Comparison of ENCODE assay signal across 22 cellular contexts in genomic region chr12:10001141-10001778, GRCh38. TPM values are rescaled to one million over a fixed set of nuclear protein-coding genes. Genes with fewer than 3 reads are reported as not detected.
"Had no signal": no experiment of that assay in that cellular context is flagged by ENCODE, and none has a peak within 500 bp of the region (broad histone marks: within the 10 kb centered on the region; RNA-seq: fewer than 3 reads in every experiment).

No MANE protein-coding gene starts in this region.

- H3K4me1 ChIP-seq: breast epithelium, gastroesophageal sphincter, tibial nerve had no signal

- H3K27ac ChIP-seq: breast epithelium, coronary artery, gastroesophageal sphincter, heart right ventricle, tibial nerve had no signal

- DNase-seq: activated CD4-positive, alpha-beta T cell treated with anti-CD3 and anti-CD28 coated beads, Interleukin-2, amount 50 U/mL, for 4 hours; activated effector memory CD4-positive, alpha-beta T cell treated with anti-CD3 and anti-CD28 coated beads, Interleukin-2, amount 50 U/mL, for 16 hours; activated naive CD4-positive, alpha-beta T cell treated with anti-CD3 and anti-CD28 coated beads, Interleukin-2, amount 50 U/mL, for 16 hours; activated T-cell treated with anti-CD3 and anti-CD28 coated beads, Interleukin-2, amount 50 U/mL, for 72 hours; heart right ventricle; nephron progenitor cell; occipital lobe; retina; stimulated activated naive CD8-positive, alpha-beta T cell treated with anti-CD3 and anti-CD28 coated beads, Interleukin-15, Interleukin-2, amounts not matched to agents 100 U/mL and 50 U/mL, for 24 hours; substantia nigra had no signal

- ATAC-seq: activated T-cell treated with anti-CD3 and anti-CD28 coated beads, Interleukin-2, amount 50 U/mL, for 72 hours; gastroesophageal sphincter; heart right ventricle; stimulated activated naive CD8-positive, alpha-beta T cell treated with anti-CD3 and anti-CD28 coated beads, Interleukin-15, Interleukin-2, amounts not matched to agents 100 U/mL and 50 U/mL, for 24 hours had no signal

- H3K27me3 ChIP-seq: breast epithelium, gastroesophageal sphincter, heart right ventricle, tibial nerve had no signal

- H3K4me3 ChIP-seq: breast epithelium, coronary artery, gastroesophageal sphincter, heart right ventricle, tibial nerve had no signal

- H3K36me3 ChIP-seq: breast epithelium, gastroesophageal sphincter, heart right ventricle, tibial nerve had no signal

- H3K9me3 ChIP-seq: gastroesophageal sphincter had no signal

RNA-seq across cellular contexts. Expression of gene CLEC1B, which starts 2.3 kb away (rescaled TPM):
- total RNA-seq: activated CD8-positive, alpha-beta memory T cell treated with anti-CD3 and anti-CD28 coated beads for 36 hours; activated T-cell treated with anti-CD3 and anti-CD28 coated beads, Interleukin-2, amount 50 U/mL, for 72 hours; astrocyte; breast epithelium; gastroesophageal sphincter; heart right ventricle; lower leg skin; mesenteric fat pad; occipital lobe; posterior vena cava; skeletal muscle tissue; T-helper 1 cell treated with Interleukin-12 subunit alpha and Interleukin-12 subunit beta and Interleukin-4 antibody, amounts not matched to agents 30 ng/mL and 1 ng/mL, for 36 hours; tibial nerve had no signal
- polyA plus RNA-seq: esophagus had no signal

RNA-seq across cellular contexts. Expression of gene CLEC12B, which starts 9.2 kb away (rescaled TPM):
- total RNA-seq: activated CD8-positive, alpha-beta memory T cell treated with anti-CD3 and anti-CD28 coated beads for 36 hours; activated T-cell treated with anti-CD3 and anti-CD28 coated beads, Interleukin-2, amount 50 U/mL, for 72 hours; astrocyte; gastroesophageal sphincter; occipital lobe; skeletal muscle tissue had no signal
- polyA plus RNA-seq: heart right ventricle had no signal

RNA-seq across cellular contexts. Expression of gene CLEC9A, which starts 29.2 kb away (rescaled TPM):
- total RNA-seq: activated CD8-positive, alpha-beta memory T cell treated with anti-CD3 and anti-CD28 coated beads for 36 hours; activated T-cell treated with anti-CD3 and anti-CD28 coated beads, Interleukin-2, amount 50 U/mL, for 72 hours; astrocyte; breast epithelium; gastroesophageal sphincter; lower leg skin; mesenteric fat pad; occipital lobe; posterior vena cava; skeletal muscle tissue; T-helper 1 cell treated with Interleukin-12 subunit alpha and Interleukin-12 subunit beta and Interleukin-4 antibody, amounts not matched to agents 30 ng/mL and 1 ng/mL, for 36 hours had no signal

RNA-seq across cellular contexts. Expression of gene CLEC12A, which starts 30.1 kb away (rescaled TPM):
- total RNA-seq: activated CD8-positive, alpha-beta memory T cell treated with anti-CD3 and anti-CD28 coated beads for 36 hours; astrocyte; occipital lobe had no signal
